8 cellular contexts compared by ENCODE assay signal in genomic region chr3:51520906-51521730, GRCh38.
DNase-seq lines count a peak whose midpoint lies in the region; ATAC-seq and TF ChIP-seq lines count a peak whose summit lies in the region.
"Not testable (repeated sequence)": the region's sequence is repeated elsewhere in the genome, so short reads cannot be mapped to it uniquely, and the experiment has no call there.

No MANE protein-coding gene starts in this region.

- H3K27ac Mint-ChIP-seq in memory B cell = not testable (repeated sequence)

- CTCF ChIA-PET in GM10248 (lab: Yijun Ruan, JAX) = interaction anchor here (0.8 to 13.9 kb wide), 6 partner anchors 12 to 151 kb away, joined by 3 to 113 read pairs (median 4); partner anchors contain the start of gene DCAF1

- peaks cover 17% of the 10 kb centered on the region for H3K4me1 Mint-ChIP-seq in memory B cell

- POLR2A ChIA-PET in GM10248 (lab: Yijun Ruan, JAX) = interaction anchor here (0.6 kb wide), 1 partner anchor 1165 kb away, joined by 3 read pairs; no protein-coding TSS in a partner anchor

- DNase-seq in GM10248 (ENCODE audit: extremely low spot score) = peak; percentile 60
- not testable (repeated sequence) for DNase-seq in memory B cell (ENCODE audit: low spot score in 2 of 2)

- not testable (repeated sequence) for H3K27me3 Mint-ChIP-seq in memory B cell

- H3K36me3 Mint-ChIP-seq in memory B cell = not testable (repeated sequence)

- TF ChIP-seq CTCF in GM10248 (IDR thresholded peaks at IDR 0.05; ENCODE audit: control extremely low read depth, extremely low read depth, low read depth, missing control alignments) = not testable (repeated sequence)

- H3K9me3 Mint-ChIP-seq in memory B cell = not testable (repeated sequence)

- ATAC-seq in GM18867 (IDR thresholded peaks at IDR 0.05; ENCODE audit: unreplicated experiment) (peak; percentile 75), GM19397 (IDR thresholded peaks at IDR 0.05; ENCODE audit: unreplicated experiment) (peak; percentile 74), GM21717 (IDR thresholded peaks at IDR 0.05; ENCODE audit: unreplicated experiment) (peak; percentile 53), HG02840 (IDR thresholded peaks at IDR 0.05; ENCODE audit: low FRiP score, unreplicated experiment) (peak; percentile 85), HG03103 (IDR thresholded peaks at IDR 0.05; ENCODE audit: low read depth, unreplicated experiment) (peak; percentile 78), HG03469 (IDR thresholded peaks at IDR 0.05; ENCODE audit: unreplicated experiment) (peak; percentile 56), memory B cell (ENCODE audit: low read depth) (peak; percentile 94)

- H3K4me3 Mint-ChIP-seq in memory B cell = not testable (repeated sequence)
